Comparison of ENCODE assay signal across 2 cellular contexts in genomic region chr22:49954354-49954753, GRCh38.
TF ChIP-seq lines count a peak whose summit lies in the region.

No MANE protein-coding gene starts in this region.

TF ChIP-seq in H1, 55 proteins besides CTCF, POLR2A, EP300 and RAD21:
- TF ChIP-seq TAF1 (IDR thresholded peaks at IDR 0.05; ENCODE audit: low read depth, low read length) = no peak
- TF ChIP-seq EZH2 (IDR thresholded peaks at IDR 0.05; ENCODE audit: low read depth, low read length, severe bottlenecking) = no peak
- TF ChIP-seq KDM4A (IDR thresholded peaks at IDR 0.05; ENCODE audit: low read depth, low read length, severe bottlenecking) = no peak
- TF ChIP-seq POU5F1 (IDR thresholded peaks at IDR 0.05; ENCODE audit: low read depth, low read length) = no peak
- TF ChIP-seq TCF12 (IDR thresholded peaks at IDR 0.05; ENCODE audit: low read depth, low read length) = no peak
- no peak for TF ChIP-seq HDAC6 (IDR thresholded peaks at IDR 0.05; ENCODE audit: low read depth, low read length)
- no peak for TF ChIP-seq ZNF274 (IDR thresholded peaks at IDR 0.05; ENCODE audit: borderline replicate concordance, extremely low read depth, low read length)
- no peak for TF ChIP-seq KDM1A (IDR thresholded peaks at IDR 0.05; ENCODE audit: borderline replicate concordance, low read length)
- TF ChIP-seq SAP30 (IDR thresholded peaks at IDR 0.05; ENCODE audit: insufficient read depth, insufficient replicate concordance, low read length) = no peak
- TF ChIP-seq NRF1 (IDR thresholded peaks at IDR 0.05; ENCODE audit: low read depth, low read length) = no peak
- no peak for TF ChIP-seq TEAD4 (IDR thresholded peaks at IDR 0.05; ENCODE audit: low read depth, low read length)
- TF ChIP-seq EGR1 (IDR thresholded peaks at IDR 0.05; ENCODE audit: borderline replicate concordance, low read depth, low read length) = no peak
- no peak for TF ChIP-seq GTF2F1 (IDR thresholded peaks at IDR 0.05; ENCODE audit: borderline replicate concordance, low read depth, low read length)
- TF ChIP-seq YY1 (IDR thresholded peaks at IDR 0.05; ENCODE audit: low read depth, low read length) = no peak
- TF ChIP-seq SP1 (IDR thresholded peaks at IDR 0.05; ENCODE audit: low read depth, low read length) = no peak
- no peak for TF ChIP-seq GABPA (IDR thresholded peaks at IDR 0.05; ENCODE audit: borderline replicate concordance, insufficient read depth, low read length)
- no peak for TF ChIP-seq ASH2L (IDR thresholded peaks at IDR 0.05; ENCODE audit: low read length)
- TF ChIP-seq KDM5A (IDR thresholded peaks at IDR 0.05; ENCODE audit: low read length) = no peak
TF ChIP-seq in H1: peak in this region for 0.

TF ChIP-seq in SK-N-SH treated with all-trans-retinoic acid at 6 μM for 48 hours, 23 proteins besides CTCF, POLR2A, EP300 and RAD21:
- no peak for TF ChIP-seq ZC3H10 (CRISPR knock-in tag; IDR thresholded peaks at IDR 0.05)
- TF ChIP-seq ZNF565 (CRISPR knock-in tag; conservative IDR thresholded peaks at IDR 0.05; ENCODE audit: low read depth) = no peak
- TF ChIP-seq POU6F1 (CRISPR knock-in tag; IDR thresholded peaks at IDR 0.05; ENCODE audit: borderline replicate concordance, low read depth) = no peak
- no peak for TF ChIP-seq ESRRG (CRISPR knock-in tag; IDR thresholded peaks at IDR 0.05)
- TF ChIP-seq ZNF8 (CRISPR knock-in tag; IDR thresholded peaks at IDR 0.05) = no peak
